In genomic region chr6:27966816-27967426, GRCh38 we compare ENCODE assay signal across 24 cellular contexts. TPM values are rescaled to one million over a fixed set of nuclear protein-coding genes. Genes with fewer than 3 reads are reported as not detected.
"Had no signal": no experiment of that assay in that cellular context is flagged by ENCODE, and none has a peak within 500 bp of the region (broad histone marks: within the 10 kb centered on the region; RNA-seq: fewer than 3 reads in every experiment).

No MANE protein-coding gene starts in this region.

- H3K27ac ChIP-seq: KMS-11 had no signal

- H3K4me2 ChIP-seq: KMS-11 had no signal

- H3K4me1 Mint-ChIP-seq: activated CD8-positive, alpha-beta memory T cell treated with anti-CD3 and anti-CD28 coated beads, Interleukin-2, amount 10 ng/mL, durations not matched to agents 7 days and 5 days; activated naive CD4-positive, alpha-beta T cell treated with anti-CD3 and anti-CD28 coated beads, Interleukin-2, amount 50 U/mL, for 24 hours; activated naive CD8-positive, alpha-beta T cell treated with anti-CD3 and anti-CD28 coated beads, Interleukin-2, amount 50 U/mL, for 24 hours; brain had no signal

- ATAC-seq: activated CD8-positive, alpha-beta memory T cell treated with anti-CD3 and anti-CD28 coated beads, Interleukin-2, amount 10 ng/mL, durations not matched to agents 7 days and 5 days; activated naive CD8-positive, alpha-beta T cell treated with anti-CD3 and anti-CD28 coated beads, Interleukin-2, amount 50 U/mL, for 24 hours; PC-3 had no signal

- H3K9me3 Mint-ChIP-seq: activated T-cell treated with anti-CD3 and anti-CD28 coated beads, Interleukin-2, amount 50 U/mL, for 24 hours; T-helper 1 cell treated with Interleukin-12 subunit alpha and Interleukin-12 subunit beta and Interleukin-4 antibody, amounts not matched to agents 30 μg/mL and 1 μg/mL, for 36 hours had no signal

- H3K36me3 Mint-ChIP-seq: activated CD8-positive, alpha-beta memory T cell treated with anti-CD3 and anti-CD28 coated beads, Interleukin-2, amount 10 ng/mL, durations not matched to agents 7 days and 5 days; brain had no signal

- H3K4me3 Mint-ChIP-seq: activated CD8-positive, alpha-beta memory T cell treated with anti-CD3 and anti-CD28 coated beads, Interleukin-2, amount 10 ng/mL, durations not matched to agents 7 days and 5 days; activated naive CD4-positive, alpha-beta T cell treated with anti-CD3 and anti-CD28 coated beads, Interleukin-2, amount 50 U/mL, for 24 hours; activated naive CD8-positive, alpha-beta T cell treated with anti-CD3 and anti-CD28 coated beads, Interleukin-2, amount 50 U/mL, for 24 hours; activated T-cell treated with anti-CD3 and anti-CD28 coated beads, Interleukin-2, amount 50 U/mL, for 24 hours; activated T-helper 1 cell treated with anti-CD3 and anti-CD28 coated beads, Interleukin-12 subunit alpha, Interleukin-12 subunit beta, Interleukin-2, Interleukin-4 antibody, amounts not matched to agents 30 ng/mL and 10 ng/mL and 1 ng/mL, durations not matched to agents 14 hours and 24 hours and 36 hours; brain; T-helper 1 cell treated with Interleukin-12 subunit alpha and Interleukin-12 subunit beta and Interleukin-4 antibody, amounts not matched to agents 30 μg/mL and 1 μg/mL, for 36 hours had no signal

- DNase-seq: activated CD4-positive, alpha-beta T cell treated with anti-CD3 and anti-CD28 coated beads for 48 hours; activated CD4-positive, alpha-beta T cell treated with anti-CD3 and anti-CD28 coated beads, Interleukin-2, amount 50 U/mL, for 48 hours; activated CD4-positive, CD25-positive, alpha-beta regulatory T cell treated with anti-CD3 and anti-CD28 coated beads, Interleukin-2, amount 50 U/mL, for 72 hours; activated CD8-positive, alpha-beta memory T cell treated with anti-CD3 and anti-CD28 coated beads, Interleukin-2, amount 10 ng/mL, durations not matched to agents 7 days and 5 days; activated effector memory CD4-positive, alpha-beta T cell treated with Interleukin-2 at 50 U/mL for 16 hours; activated naive CD4-positive, alpha-beta T cell; activated naive CD8-positive, alpha-beta T cell treated with anti-CD3 and anti-CD28 coated beads, Interleukin-2, amount 50 U/mL, for 24 hours; activated T-cell treated with anti-CD3 and anti-CD28 coated beads, Interleukin-2, amount 50 U/mL, for 24 hours; amniotic stem cell; NCI-H1092; NCI-H1417; NCI-H1930; NCI-H446; NCI-H524; PC-3; SHP77 treated with DMSO at 0.1 percent for 48 hours had no signal

- H3K9ac ChIP-seq: KMS-11 had no signal

- H3K27ac Mint-ChIP-seq: activated CD8-positive, alpha-beta memory T cell treated with anti-CD3 and anti-CD28 coated beads, Interleukin-2, amount 10 ng/mL, durations not matched to agents 7 days and 5 days; activated naive CD4-positive, alpha-beta T cell treated with anti-CD3 and anti-CD28 coated beads, Interleukin-2, amount 50 U/mL, for 24 hours; activated naive CD8-positive, alpha-beta T cell treated with anti-CD3 and anti-CD28 coated beads, Interleukin-2, amount 50 U/mL, for 24 hours; activated T-cell treated with anti-CD3 and anti-CD28 coated beads, Interleukin-2, amount 50 U/mL, for 24 hours; activated T-helper 1 cell treated with anti-CD3 and anti-CD28 coated beads, Interleukin-12 subunit alpha, Interleukin-12 subunit beta, Interleukin-2, Interleukin-4 antibody, amounts not matched to agents 30 ng/mL and 10 ng/mL and 1 ng/mL, durations not matched to agents 14 hours and 24 hours and 36 hours; brain; T-helper 1 cell treated with Interleukin-12 subunit alpha and Interleukin-12 subunit beta and Interleukin-4 antibody, amounts not matched to agents 30 μg/mL and 1 μg/mL, for 36 hours had no signal

RNA-seq across cellular contexts. Expression of gene OR2B6, which starts 9.9 kb away (rescaled TPM):
- total RNA-seq: activated T-helper 1 cell treated with anti-CD3 and anti-CD28 coated beads, Interleukin-12 subunit alpha, Interleukin-12 subunit beta, Interleukin-2, Interleukin-4 antibody, amounts not matched to agents 30 ng/mL and 10 ng/mL and 1 ng/mL, durations not matched to agents 14 hours and 24 hours and 36 hours; astrocyte; MCF 10A; PC-3; SK-MEL-5 had no signal

RNA-seq across cellular contexts. Expression of gene OR2B2, which starts 54.7 kb away (rescaled TPM):
- total RNA-seq: activated CD8-positive, alpha-beta memory T cell treated with anti-CD3 and anti-CD28 coated beads, Interleukin-2, amount 10 ng/mL, durations not matched to agents 7 days and 5 days; activated T-helper 1 cell treated with anti-CD3 and anti-CD28 coated beads, Interleukin-12 subunit alpha, Interleukin-12 subunit beta, Interleukin-2, Interleukin-4 antibody, amounts not matched to agents 30 ng/mL and 10 ng/mL and 1 ng/mL, durations not matched to agents 14 hours and 24 hours and 36 hours; astrocyte; MCF 10A; PC-3; SK-MEL-5 had no signal
